Comparison of ENCODE assay signal across 26 cellular contexts in genomic region chr15:34851751-34852150, GRCh38. TPM values are rescaled to one million over a fixed set of nuclear protein-coding genes. Genes with fewer than 3 reads are reported as not detected.
DNase-seq lines count a peak whose midpoint lies in the region; ATAC-seq and TF ChIP-seq lines count a peak whose summit lies in the region.
"Had no signal": no experiment of that assay in that cellular context is flagged by ENCODE, and none has a peak within 500 bp of the region (broad histone marks: within the 10 kb centered on the region; RNA-seq: fewer than 3 reads in every experiment).

No MANE protein-coding gene starts in this region.

- peak; percentile 61 to 69 for ATAC-seq in stimulated activated naive B cell treated with anti-CD40 and anti-IgM and Interleukin-4, amounts not matched to agents 10 μg/mL and 1 μg/mL and 100 μg/mL, for 72 hours (replicated peaks)
- no peak for ATAC-seq in heart right ventricle
- ATAC-seq: GM12878, PC-3, SK-N-SH treated with all-trans-retinoic acid at 6 μM for 48 hours had no signal

- no peak overlapping the region for H3K4me3 ChIP-seq in heart right ventricle
- H3K4me3 ChIP-seq: BLaER1, GM12878 had no signal

- peaks cover 0 to 42% (median 28%) of the 10 kb centered on the region in 9 donors for H3K4me1 ChIP-seq in heart right ventricle

- no peaks in the 10 kb centered on the region for H3K27me3 Mint-ChIP-seq in stimulated activated naive B cell treated with anti-CD40 and anti-IgM and Interleukin-4, amounts not matched to agents 10 μg/mL and 1 μg/mL and 100 μg/mL, for 72 hours
- H3K27me3 Mint-ChIP-seq: CD4-positive, alpha-beta T cell had no signal

- H3K36me3 ChIP-seq in heart right ventricle, result peaks cover 0 to 13% (median 7%) of the 10 kb centered on the region in 9 donors

- no peak for TF ChIP-seq CTCF in VCaP (conservative IDR thresholded peaks at IDR 0.05)
- no peak for TF ChIP-seq CTCF in heart right ventricle (IDR thresholded peaks at IDR 0.05)

- peak overlapping the region; percentile 65 for H3K27ac ChIP-seq in VCaP
- H3K27ac ChIP-seq in heart right ventricle, result no peak overlapping the region
- H3K27ac ChIP-seq: BLaER1 had no signal

- H3K9me3 Mint-ChIP-seq in stimulated activated naive B cell treated with anti-CD40 and anti-IgM and Interleukin-4, amounts not matched to agents 10 μg/mL and 1 μg/mL and 100 μg/mL, for 72 hours, result peaks cover 4 to 7% of the 10 kb centered on the region in 2 donors
- H3K9me3 Mint-ChIP-seq: CD4-positive, alpha-beta T cell had no signal

- no peaks in the 10 kb centered on the region for H3K27me3 ChIP-seq in heart right ventricle
- H3K27me3 ChIP-seq: BLaER1 had no signal

- H3K9me3 ChIP-seq in heart right ventricle, result no peaks in the 10 kb centered on the region

- H3K36me3 Mint-ChIP-seq in stimulated activated naive B cell treated with anti-CD40 and anti-IgM and Interleukin-4, amounts not matched to agents 10 μg/mL and 1 μg/mL and 100 μg/mL, for 72 hours, result peaks cover 24 to 39% of the 10 kb centered on the region in 2 donors

- DNase-seq in Caki2 (ENCODE audit: low read depth), result peak; percentile 59
- peak; percentile 14 for DNase-seq in kidney tubule cell (ENCODE audit: low spot score)
- no peak for DNase-seq in stimulated activated naive B cell treated with anti-CD40 and anti-IgM and Interleukin-4, amounts not matched to agents 10 μg/mL and 1 μg/mL and 100 μg/mL, for 72 hours
- no peak for DNase-seq in iPS-NIHi11 (ENCODE audit: low spot score)
- no peak for DNase-seq in hepatic stellate cell (ENCODE audit: low spot score)
- DNase-seq in NOMO-1 treated with DMSO at 0.1 percent for 48 hours (lab: John Stamatoyannopoulos, UW; ENCODE audit: unreplicated experiment), result no peak
- no peak for DNase-seq in heart right ventricle
- DNase-seq: CD4-positive, alpha-beta T cell; EL; GDM1; HCEC 1CT; IMR-90; KG1; MM.1S; NCI-H1092; NCI-H1436; NCI-H187; NCI-H2171 treated with DMSO at 0.1 percent for 48 hours; NCI-H345; NCI-H524; NCI-H748 treated with DMSO at 0.1 percent for 48 hours; PC-3 had no signal

- H3K27ac Mint-ChIP-seq in stimulated activated naive B cell treated with anti-CD40 and anti-IgM and Interleukin-4, amounts not matched to agents 10 μg/mL and 1 μg/mL and 100 μg/mL, for 72 hours, result peak overlapping the region; percentile 87
- H3K27ac Mint-ChIP-seq: CD4-positive, alpha-beta T cell had no signal

- intact Hi-C loops in heart right ventricle (cut with DNase I), result loop anchor here in 2 of 10 donors (5.0 to 10.0 kb wide), 2 partner anchors 54 to 63 kb away; partner anchors contain the start of gene ACTC1 (in 1 of the 2)

- peaks cover 18 to 48% of the 10 kb centered on the region in 2 donors for H3K4me1 Mint-ChIP-seq in stimulated activated naive B cell treated with anti-CD40 and anti-IgM and Interleukin-4, amounts not matched to agents 10 μg/mL and 1 μg/mL and 100 μg/mL, for 72 hours

- in situ Hi-C loops in Caki2 (cut with HindIII; ENCODE audit: low pct_unique_long_range_greater_than_20kb, low sequenced_read_pairs), result no loop called here

- 94% methylated on average over 4 of the region's 4 CpGs for WGBS in heart right ventricle, 2 donors

- peak overlapping the region; percentile 61 for H3K4me3 Mint-ChIP-seq in stimulated activated naive B cell treated with anti-CD40 and anti-IgM and Interleukin-4, amounts not matched to agents 10 μg/mL and 1 μg/mL and 100 μg/mL, for 72 hours
- H3K4me3 Mint-ChIP-seq: CD4-positive, alpha-beta T cell had no signal

RNA-seq across cellular contexts. Expression of gene ACTC1, which starts 56.4 kb away (rescaled TPM):
- not detected in 2 replicates for total RNA-seq in Caki2 (2014; rRNA removed; shearing (Covaris generic); ENCODE audit: low replicate concordance)
- total RNA-seq in heart right ventricle, result over 10,000 TPM in 8 of 10 donors, 1,000 to 10,000 TPM in 2; 8,176 to 17,444 (median 13,199) TPM
- 1,000 to 10,000 TPM; 3,470 to 5,497 TPM for polyA plus RNA-seq in heart right ventricle
- total RNA-seq: CD4-positive, alpha-beta T cell; GM12878; PC-3 had no signal

Comparison
In these comparisons a context has a peak if more than half of its experiments do, and no peak if none do; other contexts are left out.
1. DNase-seq: peak in Caki2 (single experiment) and kidney tubule cell (single experiment); none in stimulated activated naive B cell treated with anti-CD40 and anti-IgM and Interleukin-4, amounts not matched to agents 10 μg/mL and 1 μg/mL and 100 μg/mL, for 72 hours (single experiment), iPS-NIHi11 (single experiment), hepatic stellate cell (single experiment), NOMO-1 treated with DMSO at 0.1 percent for 48 hours (single experiment) and heart right ventricle (0 of 2).
2. ATAC-seq: peak in stimulated activated naive B cell treated with anti-CD40 and anti-IgM and Interleukin-4, amounts not matched to agents 10 μg/mL and 1 μg/mL and 100 μg/mL, for 72 hours (2 of 2); none in heart right ventricle (0 of 8).
3. RNA of gene ACTC1, which starts 56.4 kb away (total RNA-seq): 8,176 to 17,444 TPM in heart right ventricle; not detected in Caki2; every median in the first group is over 1,000 times any median in the second.